Comparison of ENCODE assay signal across 8 cellular contexts in genomic region chr1:37471345-37472231, GRCh38. TPM values are rescaled to one million over a fixed set of nuclear protein-coding genes. Genes with fewer than 3 reads are reported as not detected.
A peak's percentile ranks its signal among the peaks of the same experiment; 100 is the strongest.
DNase-seq lines count a peak whose midpoint lies in the region; ATAC-seq and TF ChIP-seq lines count a peak whose summit lies in the region.

No MANE protein-coding gene starts in this region.

- DNase-seq in A172 (ENCODE audit: low spot score) = peak; percentile 88
- DNase-seq in H7 = peak; percentile 79
- DNase-seq in T-helper 17 cell = no peak
- peak; percentile 90 for DNase-seq in fibroblast of mammary gland (ENCODE audit: low read depth)
- DNase-seq in natural killer cell = no peak

- no peak for TF ChIP-seq CTCF in fibroblast of mammary gland (conservative IDR thresholded peaks at IDR 0.05; ENCODE audit: control insufficient read depth, insufficient read depth, low read depth, low read length)
- no peak for TF ChIP-seq CTCF in natural killer cell (IDR thresholded peaks at IDR 0.05)

- H3K27ac Mint-ChIP-seq in T-helper 17 cell (peak overlapping the region; percentile 99), natural killer cell (peak overlapping the region; percentile 99 to 100)

- no peaks in the 10 kb centered on the region for H3K9me3 ChIP-seq in T-helper 17 cell (ENCODE audit: control insufficient read depth, low read length, poor library complexity, severe bottlenecking)

- H3K36me3 Mint-ChIP-seq in T-helper 17 cell (ENCODE audit: low read depth) (peaks cover 5% of the 10 kb centered on the region), natural killer cell (no peaks in the 10 kb centered on the region)

- H3K4me3 ChIP-seq in H7 (ENCODE audit: insufficient read depth, low read depth, low read length) = no peak overlapping the region
- H3K4me3 ChIP-seq in fibroblast of mammary gland (ENCODE audit: control insufficient read depth, low read depth, low read length) = peak overlapping the region; percentile 16

- intact Hi-C loops in natural killer cell (cut with micrococcal nuclease) = loop anchor here (10.0 kb wide), 1 partner anchor 533 kb away; the partner anchor contains the start of gene FHL3

- peak overlapping the region; percentile 12 for H3K4me3 Mint-ChIP-seq in T-helper 17 cell
- peak overlapping the region; percentile 35 for H3K4me3 Mint-ChIP-seq in natural killer cell

- H3K27me3 Mint-ChIP-seq in T-helper 17 cell = no peaks in the 10 kb centered on the region
- H3K27me3 Mint-ChIP-seq in natural killer cell (ENCODE audit: low read depth in 2 of 2) = no peaks in the 10 kb centered on the region

- peaks cover 10% of the 10 kb centered on the region for H3K27me3 ChIP-seq in H7 (ENCODE audit: control insufficient read depth, insufficient read depth, low read length)

- H3K4me1 Mint-ChIP-seq in T-helper 17 cell (peaks cover 37% of the 10 kb centered on the region), natural killer cell (peaks cover 39 to 49% of the 10 kb centered on the region in 2 donors)

- H3K9me3 Mint-ChIP-seq in natural killer cell = no peaks in the 10 kb centered on the region

- no peak for ATAC-seq in T-helper 17 cell
- ATAC-seq in natural killer cell = no peak
- ATAC-seq in GM18861 (IDR thresholded peaks at IDR 0.05; ENCODE audit: unreplicated experiment) = no peak
- ATAC-seq in GM21723 (IDR thresholded peaks at IDR 0.05; ENCODE audit: unreplicated experiment) = no peak
- ATAC-seq in HG02798 (IDR thresholded peaks at IDR 0.05; ENCODE audit: poor library complexity, unreplicated experiment) = no peak

- peaks cover 4% of the 10 kb centered on the region for H3K36me3 ChIP-seq in H7 (replicated peaks; ENCODE audit: control insufficient read depth, insufficient read depth, low read length)

RNA-seq across cellular contexts. Expression of gene ZC3H12A, which starts 2.8 kb away (rescaled TPM):
- 5.8 and 7.1 TPM in 2 replicates for total RNA-seq in A172 (2014; rRNA removed; shearing (Covaris generic))
- total RNA-seq in H7 (2014; rRNA removed; shearing (Covaris generic)) = 11.0 and 12.3 TPM in 2 replicates
- total RNA-seq in T-helper 17 cell (100 to 1,000 TPM; 166 to 170 TPM), natural killer cell (100 to 1,000 TPM; 219 to 366 (median 289) TPM)

RNA-seq across cellular contexts. Expression of gene MEAF6, which starts 43.0 kb away (rescaled TPM):
- total RNA-seq in A172 (2014; rRNA removed; shearing (Covaris generic)) = 68.5 and 83.0 TPM in 2 replicates
- 65.4 and 71.3 TPM in 2 replicates for total RNA-seq in H7 (2014; rRNA removed; shearing (Covaris generic))
- total RNA-seq in T-helper 17 cell (10 to 100 TPM; 54.7 to 58.0 TPM), natural killer cell (10 to 100 TPM; 63.9 to 78.7 (median 69.0) TPM)

Comparison
In these comparisons a context has a peak if more than half of its experiments do, and no peak if none do; other contexts are left out.
1. DNase-seq: peak in A172 (single experiment), H7 (single experiment) and fibroblast of mammary gland (single experiment); none in T-helper 17 cell (0 of 3) and natural killer cell (single experiment).
2. RNA of gene ZC3H12A, which starts 2.8 kb away (total RNA-seq): 219 to 366 TPM in natural killer cell and 166 to 170 TPM in T-helper 17 cell; 11.0 to 12.3 TPM in H7 and 5.8 to 7.1 TPM in A172; every median in the first group is over 10 times any median in the second.